ENCODE assay signal across 1 cellular context in the genomic region with DNA sequence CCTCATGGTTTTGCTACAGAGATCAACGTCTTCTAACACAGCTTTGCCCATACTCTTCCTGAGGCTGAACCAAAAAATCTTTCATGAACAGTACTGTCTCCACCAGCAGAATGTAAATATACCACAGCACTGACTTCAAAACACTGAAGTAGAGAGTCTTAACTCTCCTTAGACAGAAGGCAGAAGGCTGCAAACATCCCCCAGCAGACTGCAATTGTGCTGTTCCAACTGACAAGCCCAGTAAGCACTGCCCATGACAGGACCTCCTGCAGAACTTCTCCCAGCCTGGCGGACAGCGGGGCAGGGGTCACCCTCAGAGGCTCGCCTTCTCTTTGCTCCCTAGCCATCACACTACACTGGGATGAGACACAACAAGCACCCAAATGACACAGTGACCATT.
TF ChIP-seq lines count a peak whose summit lies in the region.

No MANE protein-coding gene starts in this region.

TF ChIP-seq in K562, 482 proteins besides CTCF, POLR2A, EP300 and RAD21 (continued from another document):
- TF ChIP-seq, protein P1, sequence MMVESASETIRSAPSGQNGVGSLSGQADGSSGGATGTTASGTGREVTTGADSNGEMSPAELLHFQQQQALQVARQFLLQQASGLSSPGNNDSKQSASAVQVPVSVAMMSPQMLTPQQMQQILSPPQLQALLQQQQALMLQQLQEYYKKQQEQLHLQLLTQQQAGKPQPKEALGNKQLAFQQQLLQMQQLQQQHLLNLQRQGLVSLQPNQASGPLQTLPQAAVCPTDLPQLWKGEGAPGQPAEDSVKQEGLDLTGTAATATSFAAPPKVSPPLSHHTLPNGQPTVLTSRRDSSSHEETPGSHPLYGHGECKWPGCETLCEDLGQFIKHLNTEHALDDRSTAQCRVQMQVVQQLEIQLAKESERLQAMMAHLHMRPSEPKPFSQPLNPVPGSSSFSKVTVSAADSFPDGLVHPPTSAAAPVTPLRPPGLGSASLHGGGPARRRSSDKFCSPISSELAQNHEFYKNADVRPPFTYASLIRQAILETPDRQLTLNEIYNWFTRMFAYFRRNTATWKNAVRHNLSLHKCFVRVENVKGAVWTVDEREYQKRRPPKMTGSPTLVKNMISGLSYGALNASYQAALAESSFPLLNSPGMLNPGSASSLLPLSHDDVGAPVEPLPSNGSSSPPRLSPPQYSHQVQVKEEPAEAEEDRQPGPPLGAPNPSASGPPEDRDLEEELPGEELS (CRISPR knock-in tag; IDR thresholded peaks at IDR 0.05; ENCODE audit: borderline replicate concordance), result no peak
TF ChIP-seq in K562: peak in this region for 1.
